In the genomic region with DNA sequence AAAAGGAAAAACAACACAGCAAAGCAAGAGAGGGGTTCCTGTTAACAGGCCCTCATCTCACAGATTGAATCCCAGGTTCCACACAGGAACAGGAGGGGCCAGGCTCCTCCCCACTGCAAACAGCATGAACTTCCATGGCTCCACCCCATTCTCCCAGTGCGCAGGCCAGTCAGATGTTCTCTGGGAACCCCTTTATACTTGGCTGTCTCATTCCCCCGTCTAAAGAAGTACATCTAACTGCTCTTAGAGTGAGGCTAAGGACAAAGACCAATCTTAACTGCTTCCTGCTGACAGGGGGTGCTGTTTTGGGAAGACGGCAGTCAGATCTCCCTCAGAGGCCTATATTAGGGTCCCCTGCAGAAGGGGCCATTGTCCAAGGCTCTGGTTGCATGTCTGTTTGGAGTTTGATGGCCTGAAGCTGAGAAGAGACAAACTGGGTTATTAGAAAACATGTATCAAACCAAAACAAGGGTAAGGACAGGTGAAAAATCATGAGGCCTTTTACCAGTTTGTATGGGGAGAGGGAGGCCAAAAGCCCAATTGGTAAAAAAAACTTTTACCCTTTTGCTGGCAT, we compare ENCODE assay signal across 2 cellular contexts.
TF ChIP-seq lines count a peak whose summit lies in the region.

No MANE protein-coding gene starts in this region.

TF ChIP-seq in SK-N-SH, 30 proteins besides CTCF, POLR2A, EP300 and RAD21:
- TF ChIP-seq RFX5 (IDR thresholded peaks at IDR 0.05; ENCODE audit: low read length) = no peak
- TF ChIP-seq, protein P1, sequence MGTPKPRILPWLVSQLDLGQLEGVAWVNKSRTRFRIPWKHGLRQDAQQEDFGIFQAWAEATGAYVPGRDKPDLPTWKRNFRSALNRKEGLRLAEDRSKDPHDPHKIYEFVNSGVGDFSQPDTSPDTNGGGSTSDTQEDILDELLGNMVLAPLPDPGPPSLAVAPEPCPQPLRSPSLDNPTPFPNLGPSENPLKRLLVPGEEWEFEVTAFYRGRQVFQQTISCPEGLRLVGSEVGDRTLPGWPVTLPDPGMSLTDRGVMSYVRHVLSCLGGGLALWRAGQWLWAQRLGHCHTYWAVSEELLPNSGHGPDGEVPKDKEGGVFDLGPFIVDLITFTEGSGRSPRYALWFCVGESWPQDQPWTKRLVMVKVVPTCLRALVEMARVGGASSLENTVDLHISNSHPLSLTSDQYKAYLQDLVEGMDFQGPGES (IDR thresholded peaks at IDR 0.05; ENCODE audit: low read depth, low read length) = no peak
- TF ChIP-seq GATA2 (CRISPR knock-in tag; IDR thresholded peaks at IDR 0.05) = no peak
- TF ChIP-seq FOXJ3 (CRISPR knock-in tag; IDR thresholded peaks at IDR 0.05) = no peak
- TF ChIP-seq FOXM1 (IDR thresholded peaks at IDR 0.05; ENCODE audit: low read depth) = no peak
- no peak for TF ChIP-seq FOSL2 (IDR thresholded peaks at IDR 0.05; ENCODE audit: borderline replicate concordance, low read depth)
- TF ChIP-seq, protein P2, sequence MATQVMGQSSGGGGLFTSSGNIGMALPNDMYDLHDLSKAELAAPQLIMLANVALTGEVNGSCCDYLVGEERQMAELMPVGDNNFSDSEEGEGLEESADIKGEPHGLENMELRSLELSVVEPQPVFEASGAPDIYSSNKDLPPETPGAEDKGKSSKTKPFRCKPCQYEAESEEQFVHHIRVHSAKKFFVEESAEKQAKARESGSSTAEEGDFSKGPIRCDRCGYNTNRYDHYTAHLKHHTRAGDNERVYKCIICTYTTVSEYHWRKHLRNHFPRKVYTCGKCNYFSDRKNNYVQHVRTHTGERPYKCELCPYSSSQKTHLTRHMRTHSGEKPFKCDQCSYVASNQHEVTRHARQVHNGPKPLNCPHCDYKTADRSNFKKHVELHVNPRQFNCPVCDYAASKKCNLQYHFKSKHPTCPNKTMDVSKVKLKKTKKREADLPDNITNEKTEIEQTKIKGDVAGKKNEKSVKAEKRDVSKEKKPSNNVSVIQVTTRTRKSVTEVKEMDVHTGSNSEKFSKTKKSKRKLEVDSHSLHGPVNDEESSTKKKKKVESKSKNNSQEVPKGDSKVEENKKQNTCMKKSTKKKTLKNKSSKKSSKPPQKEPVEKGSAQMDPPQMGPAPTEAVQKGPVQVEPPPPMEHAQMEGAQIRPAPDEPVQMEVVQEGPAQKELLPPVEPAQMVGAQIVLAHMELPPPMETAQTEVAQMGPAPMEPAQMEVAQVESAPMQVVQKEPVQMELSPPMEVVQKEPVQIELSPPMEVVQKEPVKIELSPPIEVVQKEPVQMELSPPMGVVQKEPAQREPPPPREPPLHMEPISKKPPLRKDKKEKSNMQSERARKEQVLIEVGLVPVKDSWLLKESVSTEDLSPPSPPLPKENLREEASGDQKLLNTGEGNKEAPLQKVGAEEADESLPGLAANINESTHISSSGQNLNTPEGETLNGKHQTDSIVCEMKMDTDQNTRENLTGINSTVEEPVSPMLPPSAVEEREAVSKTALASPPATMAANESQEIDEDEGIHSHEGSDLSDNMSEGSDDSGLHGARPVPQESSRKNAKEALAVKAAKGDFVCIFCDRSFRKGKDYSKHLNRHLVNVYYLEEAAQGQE (IDR thresholded peaks at IDR 0.05; ENCODE audit: low read depth, low read length) = no peak
- TF ChIP-seq SMC3 (IDR thresholded peaks at IDR 0.05; ENCODE audit: low read depth, low read length) = no peak
- TF ChIP-seq TAF1 (IDR thresholded peaks at IDR 0.05; ENCODE audit: borderline replicate concordance, low read depth, low read length) = no peak
- TF ChIP-seq, protein P3, sequence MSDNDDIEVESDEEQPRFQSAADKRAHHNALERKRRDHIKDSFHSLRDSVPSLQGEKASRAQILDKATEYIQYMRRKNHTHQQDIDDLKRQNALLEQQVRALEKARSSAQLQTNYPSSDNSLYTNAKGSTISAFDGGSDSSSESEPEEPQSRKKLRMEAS (IDR thresholded peaks at IDR 0.05; ENCODE audit: low read depth) = no peak
- no peak for TF ChIP-seq JUND (IDR thresholded peaks at IDR 0.05)
- TF ChIP-seq, protein P4, sequence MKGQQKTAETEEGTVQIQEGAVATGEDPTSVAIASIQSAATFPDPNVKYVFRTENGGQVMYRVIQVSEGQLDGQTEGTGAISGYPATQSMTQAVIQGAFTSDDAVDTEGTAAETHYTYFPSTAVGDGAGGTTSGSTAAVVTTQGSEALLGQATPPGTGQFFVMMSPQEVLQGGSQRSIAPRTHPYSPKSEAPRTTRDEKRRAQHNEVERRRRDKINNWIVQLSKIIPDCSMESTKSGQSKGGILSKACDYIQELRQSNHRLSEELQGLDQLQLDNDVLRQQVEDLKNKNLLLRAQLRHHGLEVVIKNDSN (IDR thresholded peaks at IDR 0.05; ENCODE audit: borderline replicate concordance, low read depth) = no peak

TF ChIP-seq in SK-N-SH treated with all-trans-retinoic acid at 6 μM for 48 hours, 23 proteins besides CTCF, POLR2A, EP300 and RAD21:
- TF ChIP-seq RARB (CRISPR knock-in tag; IDR thresholded peaks at IDR 0.05) = no peak
